In the genomic region with DNA sequence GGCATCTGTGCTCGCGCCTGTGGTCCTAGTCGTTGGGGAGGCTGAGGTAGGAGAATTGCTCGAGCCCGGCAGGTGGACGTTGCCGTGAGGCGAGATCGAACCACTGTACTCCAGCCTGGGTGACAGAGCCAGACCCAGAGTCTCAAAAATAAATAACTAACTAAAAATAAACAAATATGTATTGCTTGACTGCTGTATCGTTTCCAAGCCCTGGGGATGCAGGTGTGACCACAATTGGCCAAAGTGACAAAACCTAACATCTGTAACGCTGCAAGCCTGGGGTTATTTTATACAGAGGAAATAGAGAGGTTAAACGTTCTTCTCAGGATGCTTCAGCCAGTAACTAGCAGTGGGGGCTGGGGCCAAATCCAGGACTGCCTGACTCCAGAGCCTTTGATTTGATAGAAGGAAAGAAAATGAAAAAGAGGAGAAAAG, we compare ENCODE assay signal across 10 cellular contexts. TPM values are rescaled to one million over a fixed set of nuclear protein-coding genes. Genes with fewer than 3 reads are reported as not detected.
DNase-seq lines count a peak whose midpoint lies in the region; ATAC-seq and TF ChIP-seq lines count a peak whose summit lies in the region.
"Had no signal": no experiment of that assay in that cellular context is flagged by ENCODE, and none has a peak within 500 bp of the region (broad histone marks: within the 10 kb centered on the region; RNA-seq: fewer than 3 reads in every experiment).

No MANE protein-coding gene starts in this region.

- TF ChIP-seq POLR2A in sigmoid colon (IDR thresholded peaks at IDR 0.05): no peak

- ATAC-seq in HG02678 (IDR thresholded peaks at IDR 0.05; ENCODE audit: unreplicated experiment): peak; percentile 32
- no peak for ATAC-seq in activated CD4-positive, CD25-positive, alpha-beta regulatory T cell treated with anti-CD3 and anti-CD28 coated beads, Interleukin-2, amount 50 U/mL, for 24 hours

- intact Hi-C loops in sigmoid colon (cut with DNase I): no loop called here

- H3K4me3 ChIP-seq in sigmoid colon: no peak overlapping the region

- H3K27me3 ChIP-seq in sigmoid colon: no peaks in the 10 kb centered on the region

- TF ChIP-seq CTCF in VCaP (conservative IDR thresholded peaks at IDR 0.05): no peak
- no peak for TF ChIP-seq CTCF in sigmoid colon (IDR thresholded peaks at IDR 0.05)

- H3K9me3 ChIP-seq in sigmoid colon: no peaks in the 10 kb centered on the region

- H3K27ac ChIP-seq in VCaP (peak overlapping the region; percentile 95), sigmoid colon (peak overlapping the region; percentile 92 to 98 (median 96))

- H3K36me3 ChIP-seq in sigmoid colon: peaks cover 3 to 7% (median 7%) of the 10 kb centered on the region in 4 donors

- WGBS in sigmoid colon, 2 donors: 65 to 76% methylated on average over 12 of the region's 12 CpGs

- H3K4me1 ChIP-seq in sigmoid colon: peaks cover 0 to 19% (median 14%) of the 10 kb centered on the region in 4 donors

- DNase-seq in NK-92 treated with Interleukin-12 subunit alpha and Interleukin-12 subunit beta, amount 100 ng/mL, for 24 hours (lab: John Stamatoyannopoulos, UW): peak; percentile 62
- no peak for DNase-seq in NK-92 (lab: John Stamatoyannopoulos, UW; ENCODE audit: unreplicated experiment)
- peak; percentile 45 for DNase-seq in sigmoid colon
- DNase-seq in NCI-H345 (lab: John Stamatoyannopoulos, UW): no peak
- DNase-seq in NCI-H2029 treated with DMSO at 0.1 percent for 48 hours (lab: John Stamatoyannopoulos, UW): no peak
- DNase-seq: erythroblast, NCI-H2081 had no signal

- no peak for TF ChIP-seq EP300 in sigmoid colon (IDR thresholded peaks at IDR 0.05)

RNA-seq across cellular contexts. Expression of a gene that starts 1.9 kb away (rescaled TPM):
- total RNA-seq in sigmoid colon: 100 to 1,000 TPM; 101 to 168 (median 122) TPM
- 100 to 1,000 TPM; 144 to 292 (median 165) TPM for polyA plus RNA-seq in sigmoid colon

RNA-seq across cellular contexts. Expression of a gene that starts 45.0 kb away (rescaled TPM):
- total RNA-seq in sigmoid colon: 10 to 100 TPM; 25.8 to 46.3 (median 33.1) TPM
- 10 to 100 TPM; 33.6 to 47.8 (median 42.1) TPM for polyA plus RNA-seq in sigmoid colon

Comparison
In these comparisons a context has a peak if more than half of its experiments do, and no peak if none do; other contexts are left out.
1. DNase-seq: peak in NK-92 treated with Interleukin-12 subunit alpha and Interleukin-12 subunit beta, amount 100 ng/mL, for 24 hours (single experiment) and sigmoid colon (single experiment); none in NK-92 (single experiment), NCI-H345 (single experiment) and NCI-H2029 treated with DMSO at 0.1 percent for 48 hours (single experiment).